ENCODE assay signal across 8 cellular contexts in genomic region chr11:47378011-47378835, GRCh38. TPM values are rescaled to one million over a fixed set of nuclear protein-coding genes. Genes with fewer than 3 reads are reported as not detected.
DNase-seq lines count a peak whose midpoint lies in the region; ATAC-seq and TF ChIP-seq lines count a peak whose summit lies in the region.

Gene SPI1, minus strand, starts transcription at chr11:47378547. Its CDS starts 194 bp downstream, at chr11:47378353.

- CTCF ChIA-PET in CD4-positive, alpha-beta T cell (lab: Charles Lee) = no interaction called here

- H3K36me3 Mint-ChIP-seq in CD4-positive, alpha-beta T cell (ENCODE audit: low read depth) = no peaks in the 10 kb centered on the region
- no peaks in the 10 kb centered on the region for H3K36me3 Mint-ChIP-seq in osteocyte (ENCODE audit: unreplicated experiment)

- no peak for ATAC-seq in CD4-positive, alpha-beta T cell (ENCODE audit: poor library complexity)
- peak; percentile 71 for ATAC-seq in GM19468 (IDR thresholded peaks at IDR 0.05; ENCODE audit: extremely low read depth, unreplicated experiment)
- ATAC-seq in HG03469 (IDR thresholded peaks at IDR 0.05; ENCODE audit: unreplicated experiment) = peak; percentile 58

- H3K27me3 ChIP-seq in CD4-positive, alpha-beta T cell (ENCODE audit: control insufficient read depth, insufficient read depth, low read length) = no peaks in the 10 kb centered on the region
- no peaks in the 10 kb centered on the region for H3K27me3 ChIP-seq in neutrophil

- H3K36me3 ChIP-seq in neutrophil = peaks cover 56% of the 10 kb centered on the region

- intact Hi-C loops in CD4-positive, alpha-beta T cell (cut with DNase I, micrococcal nuclease) = no loop called here

- no peak for DNase-seq in CD4-positive, alpha-beta T cell
- DNase-seq in caudate nucleus (lab: John Stamatoyannopoulos, UW) = peak in 8 of 61 donors; percentile 15 to 43 (median 31)
- no peak for DNase-seq in NCI-H187 (lab: John Stamatoyannopoulos, UW)
- no peak for DNase-seq in activated CD4-positive, alpha-beta T cell treated with anti-CD3 and anti-CD28 coated beads, Interleukin-2, amount 50 U/mL, for 1 hour
- no peak for DNase-seq in osteocyte (ENCODE audit: extremely low spot score, unreplicated experiment)

- H3K27ac Mint-ChIP-seq in CD4-positive, alpha-beta T cell = no peak within 1 kb of the TSS
- no peak within 1 kb of the TSS for H3K27ac Mint-ChIP-seq in osteocyte (ENCODE audit: unreplicated experiment)

- H3K4me3 Mint-ChIP-seq in CD4-positive, alpha-beta T cell = no peak within 1 kb of the TSS
- H3K4me3 Mint-ChIP-seq in osteocyte (ENCODE audit: unreplicated experiment) = no peak within 1 kb of the TSS

- peaks cover 67 to 68% of the 10 kb centered on the region in 2 experiments for H3K4me1 ChIP-seq in neutrophil (ENCODE audit: control insufficient read depth in 1 of 2, insufficient read depth in 1 of 2, low read depth in 1 of 2, low read length in 1 of 2)

- H3K27ac ChIP-seq in CD4-positive, alpha-beta T cell (ENCODE audit: low read depth, low read length) = peak within 1 kb of the TSS; percentile 17
- H3K27ac ChIP-seq in caudate nucleus (ENCODE audit: low read depth, low read length) (peak within 1 kb of the TSS; percentile 70), neutrophil (peak within 1 kb of the TSS; percentile 99)

- TF ChIP-seq CTCF in CD4-positive, alpha-beta T cell (IDR thresholded peaks at IDR 0.05) = no peak
- TF ChIP-seq CTCF in neutrophil (IDR thresholded peaks at IDR 0.05) = peak; percentile 45
- no peak for TF ChIP-seq CTCF in osteocyte (IDR thresholded peaks at IDR 0.05)

- H3K9me3 Mint-ChIP-seq in CD4-positive, alpha-beta T cell = no peaks in the 10 kb centered on the region
- no peaks in the 10 kb centered on the region for H3K9me3 Mint-ChIP-seq in osteocyte (ENCODE audit: unreplicated experiment)

- peak within 1 kb of the TSS; percentile 92 to 97 for H3K4me3 ChIP-seq in neutrophil (ENCODE audit: low read depth in 1 of 2, low read length in 1 of 2)

- no peaks in the 10 kb centered on the region for H3K9me3 ChIP-seq in CD4-positive, alpha-beta T cell (ENCODE audit: control insufficient read depth, low read length)
- no peaks in the 10 kb centered on the region for H3K9me3 ChIP-seq in neutrophil

- no peaks in the 10 kb centered on the region for H3K4me1 Mint-ChIP-seq in CD4-positive, alpha-beta T cell (ENCODE audit: low read depth)
- H3K4me1 Mint-ChIP-seq in osteocyte (ENCODE audit: unreplicated experiment) = no peaks in the 10 kb centered on the region

- POLR2A ChIA-PET in CD4-positive, alpha-beta T cell (lab: Charles Lee) = interaction anchor here (0.6 to 1.7 kb wide), 3 partner anchors 12 to 21 kb away, joined by 3 to 5 read pairs (median 3); no protein-coding TSS in a partner anchor

- H3K27me3 Mint-ChIP-seq in CD4-positive, alpha-beta T cell = no peaks in the 10 kb centered on the region
- H3K27me3 Mint-ChIP-seq in osteocyte (ENCODE audit: unreplicated experiment) = no peaks in the 10 kb centered on the region

RNA-seq across cellular contexts. Expression of gene SPI1, which starts in this region (rescaled TPM):
- 1 to 10 TPM; 4.9 to 5.9 TPM for total RNA-seq in CD4-positive, alpha-beta T cell
- not detected in 2 replicates for total RNA-seq in osteocyte

Comparison
In these comparisons a context has a peak if more than half of its experiments do, and no peak if none do; other contexts are left out.
1. H3K27ac ChIP-seq: peak in every context shown above with its lines; median percentile 99 in neutrophil; 70 in caudate nucleus; 17 in CD4-positive, alpha-beta T cell.